1 cellular context compared by ENCODE assay signal in genomic region chr12:32047357-32047828, GRCh38.
A peak's percentile ranks its signal among the peaks of the same experiment; 100 is the strongest.
TF ChIP-seq lines count a peak whose summit lies in the region.

No MANE protein-coding gene starts in this region.

TF ChIP-seq in K562, 482 proteins besides CTCF, POLR2A, EP300 and RAD21 (continued from another document and continues in another):
- no peak for TF ChIP-seq FOXO4 (CRISPR knock-in tag; IDR thresholded peaks at IDR 0.05)
- no peak for TF ChIP-seq FOXP1 (CRISPR knock-in tag; IDR thresholded peaks at IDR 0.05)
- TF ChIP-seq ZNF3 (CRISPR knock-in tag; IDR thresholded peaks at IDR 0.05) = no peak
- no peak for TF ChIP-seq FOSL1 (tag; conservative IDR thresholded peaks at IDR 0.05)
- peak in 1 of 2 experiments; percentile 52; a peak in 1 of 4 replicates for TF ChIP-seq TBL1XR1 (IDR thresholded peaks at IDR 0.05; ENCODE audit: low read length in 2 of 2)
- peak; percentile 82 for TF ChIP-seq ETV5 (CRISPR knock-in tag; IDR thresholded peaks at IDR 0.05; ENCODE audit: low read depth)
- no peak for TF ChIP-seq CSDE1 (IDR thresholded peaks at IDR 0.05)
- no peak for TF ChIP-seq ARID4B (CRISPR knock-in tag; IDR thresholded peaks at IDR 0.05)
- TF ChIP-seq ZNF717 (CRISPR knock-in tag; IDR thresholded peaks at IDR 0.05) = no peak
- no peak for TF ChIP-seq POLR2G (IDR thresholded peaks at IDR 0.05; ENCODE audit: low read depth, low read length)
- TF ChIP-seq ZNF77 (CRISPR knock-in tag; IDR thresholded peaks at IDR 0.05) = no peak
- no peak for TF ChIP-seq CAMTA2 (CRISPR knock-in tag; conservative IDR thresholded peaks at IDR 0.05)
- no peak for TF ChIP-seq NCOA1 (IDR thresholded peaks at IDR 0.05; ENCODE audit: low read depth)
- no peak for TF ChIP-seq IRF2 (CRISPR knock-in tag; IDR thresholded peaks at IDR 0.05)
- no peak for TF ChIP-seq LCOR (CRISPR knock-in tag; IDR thresholded peaks at IDR 0.05)
- no peak for TF ChIP-seq PRMT5 (CRISPR knock-in tag; IDR thresholded peaks at IDR 0.05)
- peak; percentile 66 for TF ChIP-seq SMAD4 (CRISPR knock-in tag; conservative IDR thresholded peaks at IDR 0.05)
- TF ChIP-seq HOXB6 (CRISPR knock-in tag; IDR thresholded peaks at IDR 0.05; ENCODE audit: borderline replicate concordance) = no peak
- TF ChIP-seq, protein P1, sequence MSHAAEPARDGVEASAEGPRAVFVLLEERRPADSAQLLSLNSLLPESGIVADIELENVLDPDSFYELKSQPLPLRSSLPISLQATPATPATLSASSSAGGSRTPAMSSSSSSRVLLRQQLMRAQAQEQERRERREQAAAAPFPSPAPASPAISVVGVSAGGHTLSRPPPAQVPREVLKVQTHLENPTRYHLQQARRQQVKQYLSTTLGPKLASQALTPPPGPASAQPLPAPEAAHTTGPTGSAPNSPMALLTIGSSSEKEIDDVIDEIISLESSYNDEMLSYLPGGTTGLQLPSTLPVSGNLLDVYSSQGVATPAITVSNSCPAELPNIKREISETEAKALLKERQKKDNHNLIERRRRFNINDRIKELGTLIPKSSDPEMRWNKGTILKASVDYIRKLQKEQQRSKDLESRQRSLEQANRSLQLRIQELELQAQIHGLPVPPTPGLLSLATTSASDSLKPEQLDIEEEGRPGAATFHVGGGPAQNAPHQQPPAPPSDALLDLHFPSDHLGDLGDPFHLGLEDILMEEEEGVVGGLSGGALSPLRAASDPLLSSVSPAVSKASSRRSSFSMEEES (CRISPR knock-in tag; IDR thresholded peaks at IDR 0.05) = peak; percentile 85
- TF ChIP-seq USF1 (CRISPR knock-in tag; IDR thresholded peaks at IDR 0.05) = no peak
- TF ChIP-seq ZNF12 (CRISPR knock-in tag; IDR thresholded peaks at IDR 0.05) = no peak
- TF ChIP-seq, protein P2, sequence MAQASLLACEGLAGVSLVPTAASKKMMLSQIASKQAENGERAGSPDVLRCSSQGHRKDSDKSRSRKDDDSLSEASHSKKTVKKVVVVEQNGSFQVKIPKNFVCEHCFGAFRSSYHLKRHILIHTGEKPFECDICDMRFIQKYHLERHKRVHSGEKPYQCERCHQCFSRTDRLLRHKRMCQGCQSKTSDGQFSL (CRISPR knock-in tag; IDR thresholded peaks at IDR 0.05) = no peak
- TF ChIP-seq, protein P2 (tag; IDR thresholded peaks at IDR 0.05) = 0 out of 4 replicates have a peak, but pooled peaks of 1 of the 2 experiments have one; percentile 27
- peak; percentile 64; the same call in 1 of the 2 replicates for TF ChIP-seq ETV1 (tag; conservative IDR thresholded peaks at IDR 0.05; ENCODE audit: low read depth)
- TF ChIP-seq, protein P3, sequence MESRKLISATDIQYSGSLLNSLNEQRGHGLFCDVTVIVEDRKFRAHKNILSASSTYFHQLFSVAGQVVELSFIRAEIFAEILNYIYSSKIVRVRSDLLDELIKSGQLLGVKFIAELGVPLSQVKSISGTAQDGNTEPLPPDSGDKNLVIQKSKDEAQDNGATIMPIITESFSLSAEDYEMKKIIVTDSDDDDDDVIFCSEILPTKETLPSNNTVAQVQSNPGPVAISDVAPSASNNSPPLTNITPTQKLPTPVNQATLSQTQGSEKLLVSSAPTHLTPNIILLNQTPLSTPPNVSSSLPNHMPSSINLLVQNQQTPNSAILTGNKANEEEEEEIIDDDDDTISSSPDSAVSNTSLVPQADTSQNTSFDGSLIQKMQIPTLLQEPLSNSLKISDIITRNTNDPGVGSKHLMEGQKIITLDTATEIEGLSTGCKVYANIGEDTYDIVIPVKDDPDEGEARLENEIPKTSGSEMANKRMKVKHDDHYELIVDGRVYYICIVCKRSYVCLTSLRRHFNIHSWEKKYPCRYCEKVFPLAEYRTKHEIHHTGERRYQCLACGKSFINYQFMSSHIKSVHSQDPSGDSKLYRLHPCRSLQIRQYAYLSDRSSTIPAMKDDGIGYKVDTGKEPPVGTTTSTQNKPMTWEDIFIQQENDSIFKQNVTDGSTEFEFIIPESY (CRISPR knock-in tag; IDR thresholded peaks at IDR 0.05) = no peak
- TF ChIP-seq SRF (CRISPR knock-in tag; IDR thresholded peaks at IDR 0.05) = no peak
- TF ChIP-seq TSHZ1 (CRISPR knock-in tag; IDR thresholded peaks at IDR 0.05) = no peak
- no peak for TF ChIP-seq AFF1 (IDR thresholded peaks at IDR 0.05; ENCODE audit: low read depth in 1 of 2, partially characterized antibody in 2 of 2)
- TF ChIP-seq, protein P4, sequence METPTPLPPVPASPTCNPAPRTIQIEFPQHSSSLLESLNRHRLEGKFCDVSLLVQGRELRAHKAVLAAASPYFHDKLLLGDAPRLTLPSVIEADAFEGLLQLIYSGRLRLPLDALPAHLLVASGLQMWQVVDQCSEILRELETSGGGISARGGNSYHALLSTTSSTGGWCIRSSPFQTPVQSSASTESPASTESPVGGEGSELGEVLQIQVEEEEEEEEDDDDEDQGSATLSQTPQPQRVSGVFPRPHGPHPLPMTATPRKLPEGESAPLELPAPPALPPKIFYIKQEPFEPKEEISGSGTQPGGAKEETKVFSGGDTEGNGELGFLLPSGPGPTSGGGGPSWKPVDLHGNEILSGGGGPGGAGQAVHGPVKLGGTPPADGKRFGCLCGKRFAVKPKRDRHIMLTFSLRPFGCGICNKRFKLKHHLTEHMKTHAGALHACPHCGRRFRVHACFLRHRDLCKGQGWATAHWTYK (CRISPR knock-in tag; IDR thresholded peaks at IDR 0.05) = no peak
- TF ChIP-seq BRD4 (IDR thresholded peaks at IDR 0.05) = no peak
- peak; percentile 55 for TF ChIP-seq HDAC3 (IDR thresholded peaks at IDR 0.05; ENCODE audit: borderline replicate concordance, partially characterized antibody)
